In the genomic region with DNA sequence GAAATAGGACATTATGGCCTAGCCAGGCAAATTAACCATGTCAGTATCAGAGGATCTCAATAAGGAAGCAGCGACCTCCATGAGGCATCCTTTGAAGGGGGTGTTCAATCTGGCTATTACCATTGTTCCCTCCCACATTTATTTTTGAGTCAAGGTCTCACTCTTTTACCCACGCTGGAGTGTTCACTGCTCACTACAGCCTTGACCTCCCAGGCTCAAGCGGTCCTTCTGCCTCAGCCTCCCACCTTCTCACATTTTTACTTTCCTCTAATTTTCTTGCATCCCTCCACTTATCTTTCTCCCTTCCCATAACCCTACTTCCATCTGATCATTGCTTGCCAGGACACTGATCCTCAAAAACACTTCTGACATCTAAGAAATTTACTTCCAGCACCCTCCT, we compare ENCODE assay signal across 16 cellular contexts.
DNase-seq lines count a peak whose midpoint lies in the region; ATAC-seq and TF ChIP-seq lines count a peak whose summit lies in the region.
"Had no signal": no experiment of that assay in that cellular context is flagged by ENCODE, and none has a peak within 500 bp of the region (broad histone marks: within the 10 kb centered on the region; RNA-seq: fewer than 3 reads in every experiment).

No MANE protein-coding gene starts in this region.

- H3F3A ChIP-seq in PC-3 (ENCODE audit: low read length, unreplicated experiment) = no peaks in the 10 kb centered on the region

- DNase-seq in PC-3 (no peak), nephron progenitor cell (no peak), substantia nigra (lab: John Stamatoyannopoulos, UW) (no peak), breast epithelium (ENCODE audit: low spot score in 2 of 2) (no peak)
- no peak for DNase-seq in activated CD4-positive, alpha-beta T cell treated with anti-CD3 and anti-CD28 coated beads, Interleukin-2, amount 50 U/mL, for 4 hours
- DNase-seq: C1 segment of cervical spinal cord; Caco-2; CD4-positive, CD25-positive, alpha-beta regulatory T cell; CD8-positive, alpha-beta T cell; DMS153; DND-41; GM23248; H7; HCEC 1CT had no signal

- CTCF ChIA-PET in PC-3 (lab: Charles Lee) = no interaction called here

- no peak for ATAC-seq in PC-3
- ATAC-seq: CD8-positive, alpha-beta T cell; GM12878 had no signal

- peaks cover 9% of the 10 kb centered on the region for H3K36me3 Mint-ChIP-seq in nephron progenitor cell (ENCODE audit: low read depth)
- H3K36me3 Mint-ChIP-seq: CD4-positive, CD25-positive, alpha-beta regulatory T cell; CD8-positive, alpha-beta T cell had no signal

- H3K27ac Mint-ChIP-seq in nephron progenitor cell = peak overlapping the region; percentile 9
- H3K27ac Mint-ChIP-seq: CD4-positive, CD25-positive, alpha-beta regulatory T cell; CD8-positive, alpha-beta T cell had no signal

- no peaks in the 10 kb centered on the region for H3K9me2 ChIP-seq in PC-3 (replicated peaks; ENCODE audit: low read length)

- no peak overlapping the region for H2AFZ ChIP-seq in PC-3 (ENCODE audit: low read length)
- H2AFZ ChIP-seq: GM23248 had no signal

- POLR2A ChIA-PET in PC-3 (lab: Charles Lee; ENCODE audit: unreplicated experiment) = no interaction called here

- no peaks in the 10 kb centered on the region for H4K20me1 ChIP-seq in PC-3 (ENCODE audit: low read length)

- H3K27me3 Mint-ChIP-seq in nephron progenitor cell (ENCODE audit: low read depth, poor library complexity) = no peaks in the 10 kb centered on the region

- H3K4me1 Mint-ChIP-seq in nephron progenitor cell = peaks cover 4% of the 10 kb centered on the region
- H3K4me1 Mint-ChIP-seq: CD4-positive, CD25-positive, alpha-beta regulatory T cell had no signal

- intact Hi-C loops in PC-3 (cut with micrococcal nuclease) = no loop called here
- intact Hi-C loops in breast epithelium (cut with DNase I; ENCODE audit: low total_unique reads) = no loop called here

- H3K79me2 ChIP-seq in PC-3 (ENCODE audit: low read length) = no peaks in the 10 kb centered on the region

- no peaks in the 10 kb centered on the region for H3K27me3 ChIP-seq in PC-3 (ENCODE audit: low read length)
- H3K27me3 ChIP-seq in breast epithelium = no peaks in the 10 kb centered on the region

- H3K9ac ChIP-seq in PC-3 (ENCODE audit: low read length) = peak overlapping the region; percentile 17; the same call in 1 of the 2 replicates
- H3K9ac ChIP-seq: GM23248 had no signal

- TF ChIP-seq POLR2A in breast epithelium (IDR thresholded peaks at IDR 0.05) = no peak

- H3K4me2 ChIP-seq in PC-3 (ENCODE audit: low read length) = no peak overlapping the region

- H3K36me3 ChIP-seq in PC-3 (ENCODE audit: low read depth, low read length) (no peaks in the 10 kb centered on the region), breast epithelium (no peaks in the 10 kb centered on the region)

- H3K9me3 ChIP-seq in PC-3 (ENCODE audit: low read length) (no peaks in the 10 kb centered on the region), breast epithelium (no peaks in the 10 kb centered on the region)
- H3K9me3 ChIP-seq: Caco-2 had no signal

- peak overlapping the region; percentile 70 for H3K27ac ChIP-seq in C4-2B
- H3K27ac ChIP-seq in PC-3 (ENCODE audit: low read length) = peak overlapping the region; percentile 58
- H3K27ac ChIP-seq in substantia nigra (ENCODE audit: low read depth, low read length, poor library complexity, severe bottlenecking) = no peak overlapping the region
- H3K27ac ChIP-seq in breast epithelium = no peak overlapping the region
- H3K27ac ChIP-seq: GM23248 had no signal

- BruUV-seq in PC-3 (replicated peaks; lab: Mats Ljungman, UMichigan) = no TSS peak

- H3K4me3 Mint-ChIP-seq in nephron progenitor cell = no peak overlapping the region
- H3K4me3 Mint-ChIP-seq: CD4-positive, CD25-positive, alpha-beta regulatory T cell; CD8-positive, alpha-beta T cell had no signal

- peaks cover 16% of the 10 kb centered on the region for H3K9me3 Mint-ChIP-seq in nephron progenitor cell
- H3K9me3 Mint-ChIP-seq: CD8-positive, alpha-beta T cell had no signal

- no peak for TF ChIP-seq CTCF in C4-2B (conservative IDR thresholded peaks at IDR 0.05)
- no peak for TF ChIP-seq CTCF in PC-3 (conservative IDR thresholded peaks at IDR 0.05; ENCODE audit: low read depth, low read length)
- no peak for TF ChIP-seq CTCF in nephron progenitor cell (IDR thresholded peaks at IDR 0.05)
- no peak for TF ChIP-seq CTCF in breast epithelium (IDR thresholded peaks at IDR 0.05)

- H3K4me1 ChIP-seq in PC-3 (ENCODE audit: insufficient read depth, low read length) (peaks cover 5% of the 10 kb centered on the region; the same call in 1 of the 2 replicates), breast epithelium (no peaks in the 10 kb centered on the region)
- H3K4me1 ChIP-seq: Caco-2 had no signal

- H3K4me3 ChIP-seq in PC-3 (ENCODE audit: low read length) = no peak overlapping the region
- H3K4me3 ChIP-seq in breast epithelium = no peak overlapping the region
- H3K4me3 ChIP-seq: GM12878, GM23248 had no signal

Comparison
In these comparisons a context has a peak if more than half of its experiments do, and no peak if none do; other contexts are left out.
1. H3K27ac ChIP-seq: peak in C4-2B (single experiment) and PC-3 (single experiment); none in substantia nigra (single experiment) and breast epithelium (0 of 2).